ENCODE assay signal across 31 cellular contexts in genomic region chr15:73153024-73153423, GRCh38.
"Had no signal": no experiment of that assay in that cellular context is flagged by ENCODE, and none has a peak within 500 bp of the region (broad histone marks: within the 10 kb centered on the region; RNA-seq: fewer than 3 reads in every experiment).

No MANE protein-coding gene starts in this region.

- H3K9me3 ChIP-seq: colonic mucosa had no signal

- ATAC-seq: activated CD4-positive, CD25-positive, alpha-beta regulatory T cell treated with anti-CD3 and anti-CD28 coated beads, Interleukin-2, amount 50 U/mL, for 24 hours; activated CD8-positive, alpha-beta memory T cell treated with anti-CD3 and anti-CD28 coated beads, Interleukin-2, amount 10 ng/mL, durations not matched to agents 7 days and 5 days; activated CD8-positive, alpha-beta T cell treated with anti-CD3 and anti-CD28 coated beads, Interleukin-2, amount 10 ng/mL, durations not matched to agents 7 days and 5 days; esophagus mucosa; heart left ventricle; T-helper 17 cell had no signal

- H3K4me1 ChIP-seq: ascending aorta, breast epithelium, colonic mucosa, heart left ventricle had no signal

- DNase-seq: activated B cell treated with CpG ODN at 0.5 μM for 24 hours; activated CD4-positive, alpha-beta memory T cell treated with anti-CD3 and anti-CD28 coated beads for 36 hours; activated CD4-positive, alpha-beta T cell treated with anti-CD3 and anti-CD28 coated beads for 48 hours; activated CD4-positive, alpha-beta T cell treated with anti-CD3 and anti-CD28 coated beads, Interleukin-2, amount 50 U/mL, for 1 hour; activated CD8-positive, alpha-beta memory T cell treated with anti-CD3 and anti-CD28 coated beads, Interleukin-2, amount 10 ng/mL, durations not matched to agents 7 days and 5 days; activated CD8-positive, alpha-beta memory T cell treated with anti-CD3 and anti-CD28 coated beads, Interleukin-2, amount 50 U/mL, for 4 hours; activated CD8-positive, alpha-beta T cell treated with anti-CD3 and anti-CD28 coated beads, Interleukin-2, amount 10 ng/mL, durations not matched to agents 7 days and 5 days; activated effector memory CD4-positive, alpha-beta T cell treated with anti-CD3 and anti-CD28 coated beads, Interleukin-2, amount 50 U/mL, for 16 hours; activated naive CD4-positive, alpha-beta T cell treated with anti-CD3 and anti-CD28 coated beads for 36 hours; activated naive CD8-positive, alpha-beta T cell treated with anti-CD3 and anti-CD28 coated beads, Interleukin-2, amount 10 ng/mL, durations not matched to agents 7 days and 5 days; activated T-cell treated with anti-CD3 and anti-CD28 coated beads, Interleukin-2, amount 50 U/mL, for 1 hour; activated T-cell treated with anti-CD3 and anti-CD28 coated beads, Interleukin-2, amount 50 U/mL, for 48 hours; central memory CD4-positive, alpha-beta T cell; colonic mucosa; effector CD8-positive, alpha-beta T cell; foreskin fibroblast; glutamatergic neuron; heart left ventricle; T-helper 1 cell; T-helper 17 cell; T1000; WERI-Rb-1 had no signal

- H3K27ac Mint-ChIP-seq: activated B cell treated with CpG ODN at 0.5 μM for 24 hours; activated CD4-positive, alpha-beta memory T cell treated with anti-CD3 and anti-CD28 coated beads for 36 hours; activated CD8-positive, alpha-beta memory T cell treated with anti-CD3 and anti-CD28 coated beads, Interleukin-2, amount 10 ng/mL, durations not matched to agents 7 days and 5 days; activated CD8-positive, alpha-beta T cell treated with anti-CD3 and anti-CD28 coated beads, Interleukin-2, amount 10 ng/mL, durations not matched to agents 7 days and 5 days; activated naive CD4-positive, alpha-beta T cell treated with anti-CD3 and anti-CD28 coated beads for 36 hours; activated naive CD4-positive, alpha-beta T cell treated with anti-CD3 and anti-CD28 coated beads, Interleukin-2, amount 50 U/mL, for 24 hours; activated naive CD8-positive, alpha-beta T cell treated with anti-CD3 and anti-CD28 coated beads, Interleukin-2, amount 10 ng/mL, durations not matched to agents 7 days and 5 days; activated T-helper 1 cell treated with anti-CD3 and anti-CD28 coated beads, Interleukin-12 subunit alpha, Interleukin-12 subunit beta, Interleukin-2, Interleukin-4 antibody, amounts not matched to agents 30 ng/mL and 10 ng/mL and 1 ng/mL, durations not matched to agents 14 hours and 24 hours and 36 hours; activated T-helper 2 cell treated with anti-CD3 and anti-CD28 coated beads, Interferon-gamma antibody, Interleukin-2, Interleukin-4, amounts not matched to agents 10 μg/mL and 5 μg/mL and 100 μg/mL, durations not matched to agents 14 hours and 24 hours and 36 hours; T-helper 17 cell; T-helper 2 cell treated with Interferon-gamma antibody and Interleukin-4, amounts not matched to agents 5 μg/mL and 100 μg/mL, for 36 hours had no signal

- H3K27ac ChIP-seq: ascending aorta, breast epithelium, cardiac muscle cell, colonic mucosa, heart left ventricle, WERI-Rb-1 had no signal

- H3K27me3 ChIP-seq: ascending aorta, breast epithelium, cardiac muscle cell, colonic mucosa, heart left ventricle had no signal

- H3K36me3 ChIP-seq: breast epithelium, cardiac muscle cell, colonic mucosa had no signal

- H3K4me3 ChIP-seq: ascending aorta, breast epithelium, cardiac muscle cell, colonic mucosa, heart left ventricle had no signal
